Comparison of ENCODE assay signal across 8 cellular contexts in the genomic region with DNA sequence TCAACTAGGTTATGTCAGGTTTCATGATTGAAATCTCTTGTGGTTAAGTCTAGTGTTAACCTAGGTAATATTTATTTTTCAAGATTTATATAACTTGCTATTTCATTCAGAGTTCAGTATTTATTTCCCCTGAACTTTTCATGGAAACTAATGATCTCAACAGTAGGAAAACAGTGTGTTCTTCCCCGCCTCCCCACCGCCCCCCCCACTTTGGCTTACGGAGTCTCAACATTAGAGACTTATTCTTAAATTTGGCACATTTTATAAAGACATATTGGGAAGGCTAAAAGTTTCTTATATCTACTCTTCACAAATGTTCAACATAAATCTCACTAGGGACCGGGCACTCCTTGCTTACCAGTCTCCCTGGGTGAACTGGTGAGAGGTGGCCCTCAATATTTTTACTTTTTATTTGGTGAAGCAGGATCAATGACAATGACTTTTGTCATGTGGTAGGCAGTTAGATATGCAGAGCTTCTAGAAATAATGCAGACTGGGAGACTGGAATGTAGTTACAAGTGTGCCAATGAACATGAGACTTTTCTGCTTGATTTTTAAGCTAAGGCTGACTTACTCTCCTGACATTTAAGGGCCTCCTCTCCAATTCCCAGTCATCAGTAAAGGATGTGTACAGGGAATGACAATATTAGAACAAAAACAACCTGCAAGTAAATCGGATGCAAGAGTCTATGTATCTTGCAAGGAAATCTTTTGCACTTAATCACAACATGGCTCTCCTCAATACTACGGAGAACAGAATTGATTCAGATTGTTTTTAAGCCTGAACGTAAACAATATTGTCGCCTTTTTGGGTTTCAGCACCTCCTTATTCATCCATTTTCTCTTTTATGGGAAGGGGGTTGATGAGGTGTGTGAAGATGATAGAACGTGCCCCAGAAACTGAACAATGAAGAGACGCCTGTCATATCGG. TPM values are rescaled to one million over a fixed set of nuclear protein-coding genes. Genes with fewer than 3 reads are reported as not detected.
DNase-seq lines count a peak whose midpoint lies in the region; ATAC-seq, FAIRE-seq and TF ChIP-seq lines count a peak whose summit lies in the region.

No MANE protein-coding gene starts in this region.

- WGBS in GM12878 (ENCODE audit: insufficient coverage, insufficient replicate concordance, low lambda C conversion rate, missing lambda C conversion rate) = 36% methylated on average over 11 of the region's 11 CpGs
- 37% methylated on average over 11 of the region's 11 CpGs for WGBS in liver
- WGBS in transverse colon (ENCODE audit: low coverage in 1 of 2), 2 donors = 19 to 42% methylated on average over 10 to 11 of the region's 11 CpGs

- peak overlapping the region; percentile 88 for H3K4me3 ChIP-seq in AG04449 (ENCODE audit: low read depth, low read length)
- H3K4me3 ChIP-seq in GM12878 = peak overlapping the region; percentile 96
- peak overlapping the region; percentile 88 to 97 (median 92) for H3K4me3 ChIP-seq in liver (ENCODE audit: low read depth in 1 of 3, low read length in 3 of 3)
- peak overlapping the region; percentile 52 to 91 (median 74) for H3K4me3 ChIP-seq in transverse colon

- H3K9ac ChIP-seq in GM12878 (ENCODE audit: control insufficient read depth, insufficient read depth, low read length) (peak overlapping the region; percentile 96), liver (ENCODE audit: low read depth in 1 of 2, low read length in 2 of 2) (peak overlapping the region; percentile 85 to 90)

- peaks cover 42% of the 10 kb centered on the region for H3K79me2 ChIP-seq in GM12878 (ENCODE audit: control insufficient read depth, insufficient read depth, low read length)

- RAD21 ChIA-PET in GM12878 (lab: Charles Lee; ENCODE audit: unreplicated experiment) = no interaction called here

- FAIRE-seq in GM12878 (lab: Jason Lieb, UNC) = no peak

- SMC1A ChIA-PET in GM12878 (lab: Charles Lee; ENCODE audit: uncharacterized antibody, unreplicated experiment) = no interaction called here

- intact Hi-C loops in GM12878 (cut with micrococcal nuclease; ENCODE audit: unreplicated experiment) (loop anchor here (5.0 to 10.0 kb wide), 3 partner anchors 52 to 301 kb away; partner anchors contain the start of gene TTF2), transverse colon (cut with DNase I; ENCODE audit: low total_unique reads) (no loop called here)

- BruUV-seq in GM12878 (replicated peaks; lab: Mats Ljungman, UMichigan) = no TSS peak

- H3K27me3 ChIP-seq in GM12878 (replicated peaks in 1 of 2; ENCODE audit: control insufficient read depth in 2 of 2, insufficient read depth in 2 of 2, low read length in 1 of 2) (no peaks in the 10 kb centered on the region), liver (ENCODE audit: control insufficient read depth in 4 of 4, insufficient read depth in 4 of 4, low read length in 3 of 4) (no peaks in the 10 kb centered on the region), transverse colon (no peaks in the 10 kb centered on the region)

- DNase-seq in AG04449 (ENCODE audit: low read depth, low spot score) (no peak), HEK293T (ENCODE audit: extremely low spot score) (no peak), GM12878 (ENCODE audit: low read depth, low spot score) (no peak), transverse colon (no peak), occipital lobe (lab: John Stamatoyannopoulos, UW) (no peak)
- DNase-seq in effector CD8-positive, alpha-beta T cell (lab: John Stamatoyannopoulos, UW) = no peak

- POLR2A ChIA-PET in AG04449 (lab: Yijun Ruan, JAX) (no interaction called here), HEK293T (lab: Yijun Ruan, JAX) (interaction anchor here (0.6 to 1.0 kb wide), 3 partner anchors 21 to 73 kb away, joined by 3 to 4 read pairs (median 3); no protein-coding TSS in a partner anchor), GM12878 (lab: Charles Lee) (no interaction called here)

- CTCF ChIA-PET in AG04449 (lab: Yijun Ruan, JAX) (no interaction called here), HEK293T (lab: Yijun Ruan, JAX) (no interaction called here), GM12878 (lab: Yijun Ruan, JAX) (no interaction called here)

- H3K4me2 ChIP-seq in GM12878 (ENCODE audit: control insufficient read depth, insufficient read depth) = peak overlapping the region; percentile 79

- H3K36me3 ChIP-seq in GM12878 (ENCODE audit: control insufficient read depth in 2 of 2, insufficient read depth in 2 of 2, low read length in 1 of 2) (no peaks in the 10 kb centered on the region), liver (ENCODE audit: control insufficient read depth in 4 of 4, insufficient read depth in 3 of 4, low read depth in 1 of 4, low read length in 3 of 4) (no peaks in the 10 kb centered on the region), transverse colon (no peaks in the 10 kb centered on the region)

- H3K4me1 ChIP-seq in GM12878 (ENCODE audit: control insufficient read depth, insufficient read depth, low read length) (peaks cover 20% of the 10 kb centered on the region), liver (ENCODE audit: control insufficient read depth in 4 of 4, insufficient read depth in 4 of 4, low read length in 3 of 4) (peaks cover 0 to 26% (median 18%) of the 10 kb centered on the region in 4 donors), transverse colon (peaks cover 4 to 48% (median 31%) of the 10 kb centered on the region in 4 donors)

- H4K20me1 ChIP-seq in GM12878 (ENCODE audit: control insufficient read depth, insufficient read depth) = no peaks in the 10 kb centered on the region

- TF ChIP-seq POLR2A in GM12878 (IDR thresholded peaks at IDR 0.05; ENCODE audit: low read depth, low read length) (no peak), transverse colon (IDR thresholded peaks at IDR 0.05) (no peak)

- in situ Hi-C loops in GM12878 (cut with MboI) (no loop called here), transverse colon (cut with MboI; ENCODE audit: low pct_ligation_motif_present in 1 of 4, low pct_unique_long_range_greater_than_20kb in 1 of 4, low sequenced_read_pairs in 3 of 4) (no loop called here)

- no peaks in the 10 kb centered on the region for H3K9me3 ChIP-seq in GM12878 (replicated peaks; ENCODE audit: control insufficient read depth, insufficient read depth, low read length)
- H3K9me3 ChIP-seq in liver (ENCODE audit: control insufficient read depth in 4 of 4, low read length in 3 of 4) = no peaks in the 10 kb centered on the region
- H3K9me3 ChIP-seq in transverse colon = no peaks in the 10 kb centered on the region

- TF ChIP-seq EP300 in GM12878 (IDR thresholded peaks at IDR 0.05; ENCODE audit: borderline replicate concordance in 1 of 2, control insufficient read depth in 1 of 2, low read depth in 2 of 2, low read length in 2 of 2) (no peak), transverse colon (IDR thresholded peaks at IDR 0.05; ENCODE audit: low read depth) (no peak)

- TF ChIP-seq RAD21 in GM12878 (IDR thresholded peaks at IDR 0.05; ENCODE audit: insufficient read depth, low read depth, low read length) = no peak
- TF ChIP-seq RAD21 in liver (IDR thresholded peaks at IDR 0.05) = no peak

- H2AFZ ChIP-seq in GM12878 (ENCODE audit: control insufficient read depth, low read depth, low read length) = peak overlapping the region; percentile 92

- ATAC-seq in GM12878 (no peak), GM21825 (IDR thresholded peaks at IDR 0.05; ENCODE audit: unreplicated experiment) (no peak)

- no peak for TF ChIP-seq CTCF in AG04449 (IDR thresholded peaks at IDR 0.05; ENCODE audit: insufficient read depth, low read length, missing control alignments)
- TF ChIP-seq CTCF in GM12878 (IDR thresholded peaks at IDR 0.05 in 2 of 3, conservative IDR thresholded peaks at IDR 0.05 in 1 of 3; ENCODE audit: control insufficient read depth in 2 of 3, extremely low read depth in 1 of 3, insufficient read depth in 1 of 3, low read depth in 3 of 3, low read length in 3 of 3) = no peak
- no peak for TF ChIP-seq CTCF in liver (IDR thresholded peaks at IDR 0.05; ENCODE audit: low read depth, low read length, missing input control)
- no peak for TF ChIP-seq CTCF in transverse colon (IDR thresholded peaks at IDR 0.05)

- H3K27ac ChIP-seq in GM12878 (ENCODE audit: control insufficient read depth, insufficient read depth) (peak overlapping the region; percentile 92), liver (ENCODE audit: low read depth in 1 of 2, low read length in 2 of 2) (peak overlapping the region; percentile 91 to 95), transverse colon (peak overlapping the region; percentile 98 to 100 (median 99))

TF ChIP-seq in HEK293T, 16 proteins besides CTCF, POLR2A, EP300 and RAD21:
- TF ChIP-seq SUZ12 (IDR thresholded peaks at IDR 0.05) (no peak), HDGF (IDR thresholded peaks at IDR 0.05; ENCODE audit: borderline replicate concordance) (0 out of 2 replicates have a peak, but pooled peaks have one; percentile 5)
TF ChIP-seq in HEK293T: peak in this region for 1.

TF ChIP-seq in GM12878, 131 proteins besides CTCF, POLR2A, EP300 and RAD21 (continues in another document):
- no peak for TF ChIP-seq CBFB (IDR thresholded peaks at IDR 0.05; ENCODE audit: low read depth)
- TF ChIP-seq SREBF1 (IDR thresholded peaks at IDR 0.05; ENCODE audit: low read length) = no peak
- TF ChIP-seq RCOR1 (conservative IDR thresholded peaks at IDR 0.05; ENCODE audit: low read depth, low read length) = no peak
- no peak for TF ChIP-seq HCFC1 (IDR thresholded peaks at IDR 0.05; ENCODE audit: low read length)

RNA-seq across cellular contexts. Expression of gene MAN1A2, which starts 1.6 kb away (rescaled TPM):
- 142 and 145 TPM in 2 replicates for total RNA-seq in GM12878 (2013; cell fraction: nucleolus; rRNA removed)
- total RNA-seq in GM12878 (2014; rRNA removed) = 15.0 and 20.5 TPM in 2 replicates
- 22.6 and 23.0 TPM in 2 replicates for total RNA-seq in GM12878 (2014; rRNA removed; fragmentation: Illumina TruSeq; extraction: Trizol)
- 20.6 and 21.3 TPM in 2 replicates for total RNA-seq in GM12878 (2021)
- polyA plus RNA-seq in GM12878 (2011; ENCODE audit: low read depth) = 4.4 TPM
- 23.6 and 28.6 TPM in 2 replicates for polyA plus RNA-seq in GM12878 (2011; rRNA removed)
- 8.2 and 9.4 TPM in 2 replicates for polyA plus RNA-seq in GM12878 (2011; cell fraction: cytosol; rRNA removed)
- 18.7 and 20.5 TPM in 2 replicates for polyA plus RNA-seq in GM12878 (2011; cell fraction: nucleus; rRNA removed)
- 8.9 and 9.4 TPM in 2 replicates for polyA plus RNA-seq in GM12878 (2012)
- 14.9 and 19.2 TPM in 2 replicates for polyA plus RNA-seq in GM12878 (2014; fragmentation: Illumina TruSeq; extraction: Trizol)
- polyA plus RNA-seq in GM12878 (2014; fragmentation: Nextera tagmentation; extraction: Ambion mirVana) = 1 to 10 TPM; 2.8 to 3.2 TPM
- 7.2 and 9.0 TPM in 2 replicates for polyA plus RNA-seq in GM12878 (2014; rRNA removed)
- polyA plus RNA-seq in GM12878 (2016; fragmentation: Nextera tagmentation; extraction: Ambion mirVana) = 10 to 100 TPM; 17.0 to 21.9 TPM
- 43.7 and 53.9 TPM in 2 replicates for polyA minus RNA-seq in GM12878 (2011; rRNA and poly(A)+ RNA removed)
- polyA minus RNA-seq in GM12878 (2011; cell fraction: cytosol; rRNA and poly(A)+ RNA removed) = 7.8 and 9.9 TPM in 2 replicates
- 36.4 and 51.0 TPM in 2 replicates for polyA minus RNA-seq in GM12878 (2011; cell fraction: nucleus; rRNA and poly(A)+ RNA removed)
- 10 to 100 TPM; 27.0 to 58.7 TPM for total RNA-seq in liver
- 10 to 100 TPM; 10.9 to 23.1 TPM for polyA plus RNA-seq in liver
- 10 to 100 TPM in 3 of 4 donors, 1 to 10 TPM in 1; 9.0 to 38.6 (median 21.6) TPM for total RNA-seq in transverse colon
- 127 TPM for total RNA-seq in occipital lobe
